Comparison of ENCODE assay signal across 8 cellular contexts in genomic region chr13:48303331-48304131, GRCh38. TPM values are rescaled to one million over a fixed set of nuclear protein-coding genes. Genes with fewer than 3 reads are reported as not detected.
DNase-seq lines count a peak whose midpoint lies in the region; ATAC-seq lines count a peak whose summit lies in the region.

Gene RB1, plus strand, starts transcription at chr13:48303751. Its CDS starts 162 bp downstream, at chr13:48303913.

- intact Hi-C loops in CD4-positive, alpha-beta memory T cell (cut with micrococcal nuclease): loop anchor here (1.0 to 5.0 kb wide), 6 partner anchors 15 to 1489 kb away; partner anchors contain the start of genes ITM2B, KPNA3 and MED4

- H3K4me1 ChIP-seq in CD4-positive, alpha-beta memory T cell (ENCODE audit: insufficient read depth, low read length): peaks cover 38% of the 10 kb centered on the region

- ATAC-seq in GM19455 (IDR thresholded peaks at IDR 0.05; ENCODE audit: unreplicated experiment): peak; percentile 72

- peaks cover 4 to 26% of the 10 kb centered on the region in 2 donors for H3K36me3 Mint-ChIP-seq in CD4-positive, alpha-beta memory T cell

- peak within 1 kb of the TSS; percentile 98 to 100 (median 99) for H3K27ac Mint-ChIP-seq in CD4-positive, alpha-beta memory T cell

- peak within 1 kb of the TSS; percentile 76 to 94 for H3K4me3 ChIP-seq in CD4-positive, alpha-beta memory T cell (ENCODE audit: low read length in 2 of 2)

- H3K4me1 Mint-ChIP-seq in CD4-positive, alpha-beta memory T cell: peaks cover 21 to 41% (median 29%) of the 10 kb centered on the region in 4 donors

- H3K27ac ChIP-seq in CD4-positive, alpha-beta memory T cell (ENCODE audit: low read depth, low read length): peak within 1 kb of the TSS; percentile 96

- POLR2A ChIA-PET in CD4-positive, alpha-beta memory T cell (lab: Charles Lee; ENCODE audit: partially characterized antibody): interaction anchor here (0.7 to 2.3 kb wide), 16 partner anchors 12 to 350 kb away, joined by 3 to 9 read pairs (median 5); partner anchors contain the start of genes CYSLTR2, ITM2B, MED4 and RCBTB2
- POLR2A ChIA-PET in activated CD8-positive, alpha-beta memory T cell treated with anti-CD3 and anti-CD28 coated beads for 36 hours (lab: Charles Lee): interaction anchor here (1.3 kb wide), 1 partner anchor 71 kb away, joined by 7 read pairs; the partner anchor contains the start of gene ITM2B

- no peaks in the 10 kb centered on the region for H3K36me3 ChIP-seq in CD4-positive, alpha-beta memory T cell (ENCODE audit: insufficient read depth, low read length)

- DNase-seq in CD4-positive, alpha-beta memory T cell: peak; percentile 91 to 93 (median 92)
- DNase-seq in HK-2 (ENCODE audit: unreplicated experiment) (peak; percentile 88), NK-92 (lab: John Stamatoyannopoulos, UW; ENCODE audit: unreplicated experiment) (peak; percentile 42), lung microvascular endothelial cell (ENCODE audit: low read depth in 2 of 2) (peak; percentile 95)
- peak; percentile 84 for DNase-seq in effector CD8-positive, alpha-beta T cell (lab: John Stamatoyannopoulos, UW)
- peak; percentile 75 to 81 (median 80) for DNase-seq in stimulated activated CD4-positive, alpha-beta T cell treated with anti-CD3 and anti-CD28 coated beads, TNF-alpha, amount 100 ng/mL, for 4 hours (ENCODE audit: low read depth in 3 of 3)

- CTCF ChIA-PET in CD4-positive, alpha-beta memory T cell (lab: Charles Lee; ENCODE audit: partially characterized antibody): interaction anchor here (1.4 to 1.5 kb wide), 2 partner anchors 13 to 265 kb away, joined by 3 to 5 read pairs; no protein-coding TSS in a partner anchor
- CTCF ChIA-PET in activated CD8-positive, alpha-beta memory T cell treated with anti-CD3 and anti-CD28 coated beads for 36 hours (lab: Charles Lee): interaction anchor here (1.0 to 1.8 kb wide), 2 partner anchors 208 to 375 kb away, joined by 4 read pairs; no protein-coding TSS in a partner anchor

- no peaks in the 10 kb centered on the region for H3K27me3 Mint-ChIP-seq in CD4-positive, alpha-beta memory T cell

- no peaks in the 10 kb centered on the region for H3K9me3 ChIP-seq in CD4-positive, alpha-beta memory T cell (ENCODE audit: control insufficient read depth in 1 of 2, low read length in 2 of 2)

- peak within 1 kb of the TSS; percentile 95 to 99 (median 97) for H3K4me3 Mint-ChIP-seq in CD4-positive, alpha-beta memory T cell

- no peaks in the 10 kb centered on the region for H3K27me3 ChIP-seq in CD4-positive, alpha-beta memory T cell (ENCODE audit: insufficient read depth, low read length)

- H3K9me3 Mint-ChIP-seq in CD4-positive, alpha-beta memory T cell: no peaks in the 10 kb centered on the region

RNA-seq across cellular contexts. Expression of gene RB1, which starts in this region (rescaled TPM):
- total RNA-seq in CD4-positive, alpha-beta memory T cell: 10 to 100 TPM; 20.0 to 26.0 TPM
- 10 to 100 TPM; 14.9 to 20.2 TPM for polyA plus RNA-seq in CD4-positive, alpha-beta memory T cell
- total RNA-seq in activated CD8-positive, alpha-beta memory T cell treated with anti-CD3 and anti-CD28 coated beads for 36 hours: 10 to 100 TPM; 34.1 to 36.9 TPM
- total RNA-seq in lung microvascular endothelial cell: 20.0 and 28.6 TPM in 2 replicates

Comparison
In these comparisons a context has a peak if more than half of its experiments do, and no peak if none do; other contexts are left out.
1. Peak in every context shown above with its lines: DNase-seq, ATAC-seq, H3K4me3 ChIP-seq and H3K27ac ChIP-seq.
2. DNase-seq: peak in every context shown above with its lines; median percentile 95 in lung microvascular endothelial cell; 92 in CD4-positive, alpha-beta memory T cell; 88 in HK-2; 84 in effector CD8-positive, alpha-beta T cell; 80 in stimulated activated CD4-positive, alpha-beta T cell treated with anti-CD3 and anti-CD28 coated beads, TNF-alpha, amount 100 ng/mL, for 4 hours; 42 in NK-92.